ENCODE assay signal across 8 cellular contexts in genomic region chr20:64255361-64256281, GRCh38. TPM values are rescaled to one million over a fixed set of nuclear protein-coding genes. Genes with fewer than 3 reads are reported as not detected.
A peak's percentile ranks its signal among the peaks of the same experiment; 100 is the strongest.
DNase-seq lines count a peak whose midpoint lies in the region; ATAC-seq and TF ChIP-seq lines count a peak whose summit lies in the region.

Gene PCMTD2, plus strand, starts transcription at chr20:64255748. Its CDS starts 4,218 bp downstream, at chr20:64259966.

- H3K27me3 Mint-ChIP-seq in type B pancreatic cell, result peaks cover 12% of the 10 kb centered on the region

- peak within 1 kb of the TSS; percentile 88 for H3K27ac Mint-ChIP-seq in type B pancreatic cell

- H3K4me1 Mint-ChIP-seq in type B pancreatic cell (ENCODE audit: unreplicated experiment), result peaks cover 29% of the 10 kb centered on the region

- peak within 1 kb of the TSS; percentile 84 to 97 (median 90) for H3K27ac ChIP-seq in heart left ventricle

- TF ChIP-seq CTCF in heart left ventricle (IDR thresholded peaks at IDR 0.05) (no peak), type B pancreatic cell (conservative IDR thresholded peaks at IDR 0.05) (peak; percentile 31)

- DNase-seq in NCI-H1105 (lab: John Stamatoyannopoulos, UW), result peak; percentile 76
- DNase-seq in T follicular helper cell (ENCODE audit: low read depth), result peak; percentile 73
- DNase-seq in adipocyte (ENCODE audit: low read depth), result peak; percentile 93
- peak; percentile 83 to 92 (median 86) for DNase-seq in heart left ventricle
- peak; percentile 43 to 95 (median 65) for DNase-seq in posterior cingulate gyrus
- peak; percentile 89 for DNase-seq in type B pancreatic cell (ENCODE audit: extremely low spot score, unreplicated experiment)

- H3K9ac ChIP-seq in adipocyte (ENCODE audit: low read length), result peak within 1 kb of the TSS; percentile 91

- H3K9me3 ChIP-seq in adipocyte (ENCODE audit: control insufficient read depth, low read length), result no peaks in the 10 kb centered on the region
- no peaks in the 10 kb centered on the region for H3K9me3 ChIP-seq in heart left ventricle

- peak within 1 kb of the TSS; percentile 95 for H3K4me3 Mint-ChIP-seq in type B pancreatic cell

- H3K27me3 ChIP-seq in adipocyte (replicated peaks; ENCODE audit: control insufficient read depth, insufficient read depth, low read length) (peaks cover 12% of the 10 kb centered on the region), heart left ventricle (peaks cover 0 to 6% (median 0%) of the 10 kb centered on the region in 9 donors)

- peak; percentile 72 for ATAC-seq in HG02623 (IDR thresholded peaks at IDR 0.05; ENCODE audit: unreplicated experiment)
- peak; percentile 79 to 94 (median 90) for ATAC-seq in heart left ventricle

- intact Hi-C loops in heart left ventricle (cut with DNase I) (loop anchor here in 3 of 10 donors (5.0 kb wide), 2 partner anchors 33 to 173 kb away; partner anchors contain the start of genes LKAAEAR1 (in 1 of the 3) and OPRL1 (in 1 of the 3)), posterior cingulate gyrus (cut with DNase I) (no loop called here)

- no peaks in the 10 kb centered on the region for H3K36me3 Mint-ChIP-seq in type B pancreatic cell

- H3K4me3 ChIP-seq in adipocyte (ENCODE audit: low read length) (peak within 1 kb of the TSS; percentile 92), heart left ventricle (peak within 1 kb of the TSS; percentile 27 to 95 (median 76))

- H3K4me1 ChIP-seq in adipocyte (ENCODE audit: control insufficient read depth, insufficient read depth, low read length) (peaks cover 20% of the 10 kb centered on the region), heart left ventricle (peaks cover 6 to 52% (median 38%) of the 10 kb centered on the region in 12 donors)

- H3K9me3 Mint-ChIP-seq in type B pancreatic cell, result no peaks in the 10 kb centered on the region

- H3K36me3 ChIP-seq in adipocyte (ENCODE audit: control insufficient read depth, insufficient read depth, low read length, severe bottlenecking) (no peaks in the 10 kb centered on the region), heart left ventricle (peaks cover 0 to 5% (median 0%) of the 10 kb centered on the region in 9 donors)

- TF ChIP-seq POLR2A in GM10847 (IDR thresholded peaks at IDR 0.05; ENCODE audit: extremely low read depth, insufficient read length) (peak; percentile 66), heart left ventricle (IDR thresholded peaks at IDR 0.05) (peak in 1 of 2 donors; percentile 84)

- 0 to 1% (median 0%) methylated on average over 28 to 96 of the region's 96 CpGs for WGBS in heart left ventricle, 4 donors

RNA-seq across cellular contexts. Expression of gene PCMTD2, which starts in this region (rescaled TPM):
- total RNA-seq in heart left ventricle (100 to 1,000 TPM in 1 of 9 donors, 10 to 100 TPM in 8; 41.7 to 128 (median 66.6) TPM), type B pancreatic cell (ENCODE audit: low replicate concordance) (85.1 and 101 TPM in 2 replicates)
- polyA plus RNA-seq in heart left ventricle, result 10 to 100 TPM; 23.9 to 29.5 TPM

Comparison
In these comparisons a context has a peak if more than half of its experiments do, and no peak if none do; other contexts are left out.
1. Peak in every context shown above with its lines: DNase-seq, ATAC-seq, H3K4me3 ChIP-seq and H3K27ac ChIP-seq.